6 cellular contexts compared by ENCODE assay signal in the genomic region with DNA sequence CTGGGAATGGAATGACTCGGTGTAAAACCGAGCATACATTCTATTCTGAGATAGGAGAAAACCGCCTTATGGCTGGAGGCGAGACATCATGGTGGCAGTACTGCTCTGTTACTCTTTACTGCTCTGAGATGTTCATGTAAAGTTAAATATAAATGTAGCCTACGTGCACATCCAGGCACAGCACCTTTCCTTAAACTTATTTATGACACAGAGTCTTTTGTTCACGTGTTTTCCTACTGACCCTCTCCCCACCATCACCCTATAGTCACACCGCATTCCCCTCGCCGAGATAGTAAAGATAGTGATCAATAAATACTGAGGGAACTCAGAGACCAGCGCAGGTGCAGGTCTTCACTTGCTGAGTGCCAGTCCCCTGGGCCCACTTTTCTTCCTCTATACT. TPM values are rescaled to one million over a fixed set of nuclear protein-coding genes. Genes with fewer than 3 reads are reported as not detected.
"Had no signal": no experiment of that assay in that cellular context is flagged by ENCODE, and none has a peak within 500 bp of the region (broad histone marks: within the 10 kb centered on the region; RNA-seq: fewer than 3 reads in every experiment).

No MANE protein-coding gene starts in this region.

RNA-seq across cellular contexts. Expression of gene ASGR1, which starts 19.6 kb away (rescaled TPM):
- total RNA-seq: M059J had no signal

RNA-seq across cellular contexts. Expression of gene ASGR2, which starts 44.9 kb away (rescaled TPM):
- total RNA-seq: LHCN-M2, M059J, PC-3, Peyer's patch, SJSA1 had no signal
- polyA plus RNA-seq: SK-N-SH had no signal
